1 cellular context compared by ENCODE assay signal in genomic region chr18:49813321-49814146, GRCh38.
TF ChIP-seq lines count a peak whose summit lies in the region.

A gene with protein sequence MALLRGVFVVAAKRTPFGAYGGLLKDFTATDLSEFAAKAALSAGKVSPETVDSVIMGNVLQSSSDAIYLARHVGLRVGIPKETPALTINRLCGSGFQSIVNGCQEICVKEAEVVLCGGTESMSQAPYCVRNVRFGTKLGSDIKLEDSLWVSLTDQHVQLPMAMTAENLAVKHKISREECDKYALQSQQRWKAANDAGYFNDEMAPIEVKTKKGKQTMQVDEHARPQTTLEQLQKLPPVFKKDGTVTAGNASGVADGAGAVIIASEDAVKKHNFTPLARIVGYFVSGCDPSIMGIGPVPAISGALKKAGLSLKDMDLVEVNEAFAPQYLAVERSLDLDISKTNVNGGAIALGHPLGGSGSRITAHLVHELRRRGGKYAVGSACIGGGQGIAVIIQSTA (minus strand): TSS chr18:49813533. CDS start chr18:49813484, 49 bp downstream.

TF ChIP-seq in HepG2, 621 proteins besides CTCF, POLR2A, EP300 and RAD21 (continued from another document and continues in another):
- TF ChIP-seq PRDM15 (CRISPR knock-in tag; IDR thresholded peaks at IDR 0.05) (no peak), NCOA5 (CRISPR knock-in tag; IDR thresholded peaks at IDR 0.05) (no peak), ZBTB49 (CRISPR knock-in tag; IDR thresholded peaks at IDR 0.05; ENCODE audit: borderline replicate concordance) (no peak), ZBTB46 (CRISPR knock-in tag; IDR thresholded peaks at IDR 0.05; ENCODE audit: borderline replicate concordance) (no peak), MZF1 (CRISPR knock-in tag; IDR thresholded peaks at IDR 0.05; ENCODE audit: borderline replicate concordance) (no peak), ZBTB7B (CRISPR knock-in tag; IDR thresholded peaks at IDR 0.05) (peak; percentile 82), ZUFSP (CRISPR knock-in tag; IDR thresholded peaks at IDR 0.05; ENCODE audit: borderline replicate concordance) (no peak), GPN1 (CRISPR knock-in tag; IDR thresholded peaks at IDR 0.05; ENCODE audit: borderline replicate concordance) (no peak), KLF12 (CRISPR knock-in tag; IDR thresholded peaks at IDR 0.05; ENCODE audit: borderline replicate concordance) (peak; percentile 66; the same call in 1 of the 2 replicates), ZSCAN9 (CRISPR knock-in tag; IDR thresholded peaks at IDR 0.05; ENCODE audit: borderline replicate concordance) (no peak), ZNF333 (CRISPR knock-in tag; IDR thresholded peaks at IDR 0.05; ENCODE audit: borderline replicate concordance) (0 out of 2 replicates have a peak, but pooled peaks have one; percentile 47), FOXJ3 (CRISPR knock-in tag; IDR thresholded peaks at IDR 0.05; ENCODE audit: borderline replicate concordance) (peak; percentile 59; the same call in 1 of the 2 replicates), EED (CRISPR knock-in tag; IDR thresholded peaks at IDR 0.05) (no peak), TARDBP (CRISPR knock-in tag; IDR thresholded peaks at IDR 0.05) (no peak; the same call in 1 of the 2 replicates), FOXM1 (CRISPR knock-in tag; IDR thresholded peaks at IDR 0.05) (no peak), NCOA2 (CRISPR knock-in tag; IDR thresholded peaks at IDR 0.05) (no peak), ZNF263 (CRISPR knock-in tag; IDR thresholded peaks at IDR 0.05) (no peak; the same call in 1 of the 2 replicates), PRPF4 (IDR thresholded peaks at IDR 0.05; ENCODE audit: low read depth, low read length, poor library complexity, severe bottlenecking) (no peak), ZNF747 (CRISPR knock-in tag; IDR thresholded peaks at IDR 0.05; ENCODE audit: borderline replicate concordance) (no peak), RARA (CRISPR knock-in tag; IDR thresholded peaks at IDR 0.05) (peak; percentile 52; the same call in 1 of the 2 replicates), HNRNPH1 (optimal IDR thresholded peaks at IDR 0.05; ENCODE audit: low read depth, low read length) (no peak), CHCHD3 (CRISPR knock-in tag; IDR thresholded peaks at IDR 0.05) (no peak), ZNF552 (CRISPR knock-in tag; IDR thresholded peaks at IDR 0.05; ENCODE audit: borderline replicate concordance) (0 out of 2 replicates have a peak, but pooled peaks have one; percentile 18), ZNF629 (CRISPR knock-in tag; conservative IDR thresholded peaks at IDR 0.05) (no peak), RORA (CRISPR knock-in tag; IDR thresholded peaks at IDR 0.05) (no peak), FOXA3 (CRISPR knock-in tag; IDR thresholded peaks at IDR 0.05) (no peak), AGO2 (optimal IDR thresholded peaks at IDR 0.05; ENCODE audit: low read depth, low read length) (peak; percentile 76), SP5 (CRISPR knock-in tag; IDR thresholded peaks at IDR 0.05; ENCODE audit: borderline replicate concordance, low read depth) (no peak; the same call in 1 of the 2 replicates), SSRP1 (CRISPR knock-in tag; IDR thresholded peaks at IDR 0.05) (0 out of 2 replicates have a peak, but pooled peaks have one; percentile 69), ZNF740 (CRISPR knock-in tag; IDR thresholded peaks at IDR 0.05) (no peak), HOXA5 (CRISPR knock-in tag; IDR thresholded peaks at IDR 0.05) (peak; percentile 69; the same call in 1 of the 2 replicates), ZMYM2 (CRISPR knock-in tag; IDR thresholded peaks at IDR 0.05) (no peak)
- TF ChIP-seq, protein P1, sequence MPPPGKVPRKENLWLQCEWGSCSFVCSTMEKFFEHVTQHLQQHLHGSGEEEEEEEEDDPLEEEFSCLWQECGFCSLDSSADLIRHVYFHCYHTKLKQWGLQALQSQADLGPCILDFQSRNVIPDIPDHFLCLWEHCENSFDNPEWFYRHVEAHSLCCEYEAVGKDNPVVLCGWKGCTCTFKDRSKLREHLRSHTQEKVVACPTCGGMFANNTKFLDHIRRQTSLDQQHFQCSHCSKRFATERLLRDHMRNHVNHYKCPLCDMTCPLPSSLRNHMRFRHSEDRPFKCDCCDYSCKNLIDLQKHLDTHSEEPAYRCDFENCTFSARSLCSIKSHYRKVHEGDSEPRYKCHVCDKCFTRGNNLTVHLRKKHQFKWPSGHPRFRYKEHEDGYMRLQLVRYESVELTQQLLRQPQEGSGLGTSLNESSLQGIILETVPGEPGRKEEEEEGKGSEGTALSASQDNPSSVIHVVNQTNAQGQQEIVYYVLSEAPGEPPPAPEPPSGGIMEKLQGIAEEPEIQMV (CRISPR knock-in tag; IDR thresholded peaks at IDR 0.05; ENCODE audit: low read depth), result no peak
- TF ChIP-seq, protein P2, sequence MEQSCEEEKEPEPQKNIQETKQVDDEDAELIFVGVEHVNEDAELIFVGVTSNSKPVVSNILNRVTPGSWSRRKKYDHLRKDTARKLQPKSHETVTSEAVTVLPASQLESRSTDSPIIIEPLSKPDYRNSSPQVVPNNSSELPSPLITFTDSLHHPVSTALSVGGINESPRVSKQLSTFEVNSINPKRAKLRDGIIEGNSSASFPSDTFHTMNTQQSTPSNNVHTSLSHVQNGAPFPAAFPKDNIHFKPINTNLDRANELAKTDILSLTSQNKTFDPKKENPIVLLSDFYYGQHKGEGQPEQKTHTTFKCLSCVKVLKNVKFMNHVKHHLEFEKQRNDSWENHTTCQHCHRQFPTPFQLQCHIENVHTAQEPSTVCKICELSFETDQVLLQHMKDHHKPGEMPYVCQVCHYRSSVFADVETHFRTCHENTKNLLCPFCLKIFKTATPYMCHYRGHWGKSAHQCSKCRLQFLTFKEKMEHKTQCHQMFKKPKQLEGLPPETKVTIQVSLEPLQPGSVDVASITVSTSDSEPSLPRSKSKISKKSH (CRISPR knock-in tag; IDR thresholded peaks at IDR 0.05; ENCODE audit: borderline replicate concordance), result no peak; the same call in 1 of the 2 replicates
- TF ChIP-seq, protein P3, sequence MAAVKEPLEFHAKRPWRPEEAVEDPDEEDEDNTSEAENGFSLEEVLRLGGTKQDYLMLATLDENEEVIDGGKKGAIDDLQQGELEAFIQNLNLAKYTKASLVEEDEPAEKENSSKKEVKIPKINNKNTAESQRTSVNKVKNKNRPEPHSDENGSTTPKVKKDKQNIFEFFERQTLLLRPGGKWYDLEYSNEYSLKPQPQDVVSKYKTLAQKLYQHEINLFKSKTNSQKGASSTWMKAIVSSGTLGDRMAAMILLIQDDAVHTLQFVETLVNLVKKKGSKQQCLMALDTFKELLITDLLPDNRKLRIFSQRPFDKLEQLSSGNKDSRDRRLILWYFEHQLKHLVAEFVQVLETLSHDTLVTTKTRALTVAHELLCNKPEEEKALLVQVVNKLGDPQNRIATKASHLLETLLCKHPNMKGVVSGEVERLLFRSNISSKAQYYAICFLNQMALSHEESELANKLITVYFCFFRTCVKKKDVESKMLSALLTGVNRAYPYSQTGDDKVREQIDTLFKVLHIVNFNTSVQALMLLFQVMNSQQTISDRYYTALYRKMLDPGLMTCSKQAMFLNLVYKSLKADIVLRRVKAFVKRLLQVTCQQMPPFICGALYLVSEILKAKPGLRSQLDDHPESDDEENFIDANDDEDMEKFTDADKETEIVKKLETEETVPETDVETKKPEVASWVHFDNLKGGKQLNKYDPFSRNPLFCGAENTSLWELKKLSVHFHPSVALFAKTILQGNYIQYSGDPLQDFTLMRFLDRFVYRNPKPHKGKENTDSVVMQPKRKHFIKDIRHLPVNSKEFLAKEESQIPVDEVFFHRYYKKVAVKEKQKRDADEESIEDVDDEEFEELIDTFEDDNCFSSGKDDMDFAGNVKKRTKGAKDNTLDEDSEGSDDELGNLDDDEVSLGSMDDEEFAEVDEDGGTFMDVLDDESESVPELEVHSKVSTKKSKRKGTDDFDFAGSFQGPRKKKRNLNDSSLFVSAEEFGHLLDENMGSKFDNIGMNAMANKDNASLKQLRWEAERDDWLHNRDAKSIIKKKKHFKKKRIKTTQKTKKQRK (IDR thresholded peaks at IDR 0.05; ENCODE audit: low read length), result no peak
- TF ChIP-seq, protein P4, sequence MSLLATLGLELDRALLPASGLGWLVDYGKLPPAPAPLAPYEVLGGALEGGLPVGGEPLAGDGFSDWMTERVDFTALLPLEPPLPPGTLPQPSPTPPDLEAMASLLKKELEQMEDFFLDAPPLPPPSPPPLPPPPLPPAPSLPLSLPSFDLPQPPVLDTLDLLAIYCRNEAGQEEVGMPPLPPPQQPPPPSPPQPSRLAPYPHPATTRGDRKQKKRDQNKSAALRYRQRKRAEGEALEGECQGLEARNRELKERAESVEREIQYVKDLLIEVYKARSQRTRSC (CRISPR knock-in tag; IDR thresholded peaks at IDR 0.05; ENCODE audit: low read depth), result no peak
- TF ChIP-seq, protein P5, sequence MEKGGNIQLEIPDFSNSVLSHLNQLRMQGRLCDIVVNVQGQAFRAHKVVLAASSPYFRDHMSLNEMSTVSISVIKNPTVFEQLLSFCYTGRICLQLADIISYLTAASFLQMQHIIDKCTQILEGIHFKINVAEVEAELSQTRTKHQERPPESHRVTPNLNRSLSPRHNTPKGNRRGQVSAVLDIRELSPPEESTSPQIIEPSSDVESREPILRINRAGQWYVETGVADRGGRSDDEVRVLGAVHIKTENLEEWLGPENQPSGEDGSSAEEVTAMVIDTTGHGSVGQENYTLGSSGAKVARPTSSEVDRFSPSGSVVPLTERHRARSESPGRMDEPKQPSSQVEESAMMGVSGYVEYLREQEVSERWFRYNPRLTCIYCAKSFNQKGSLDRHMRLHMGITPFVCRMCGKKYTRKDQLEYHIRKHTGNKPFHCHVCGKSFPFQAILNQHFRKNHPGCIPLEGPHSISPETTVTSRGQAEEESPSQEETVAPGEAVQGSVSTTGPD (CRISPR knock-in tag; IDR thresholded peaks at IDR 0.05), result peak; percentile 46; the same call in 1 of the 2 replicates
